ENCODE assay signal across 25 cellular contexts in the genomic region with DNA sequence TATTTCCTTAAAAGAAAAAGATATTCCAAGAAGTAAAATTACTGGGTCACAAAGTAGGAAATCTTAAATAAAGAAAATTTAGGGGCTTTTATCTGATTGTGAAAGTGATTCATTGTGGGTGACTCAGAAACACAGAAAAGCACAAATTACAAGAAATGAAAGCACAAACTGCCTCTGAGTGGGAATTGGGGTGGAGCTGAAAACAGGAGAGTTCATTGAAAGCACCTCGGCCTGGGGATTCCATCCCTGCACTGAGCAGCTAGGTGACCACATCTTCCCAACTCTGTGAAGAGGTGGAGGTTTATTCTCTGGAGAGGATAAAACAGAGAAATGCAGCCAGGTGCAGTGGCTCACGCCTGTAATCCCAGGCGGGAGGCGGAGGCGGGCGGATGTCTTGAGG. TPM values are rescaled to one million over a fixed set of nuclear protein-coding genes. Genes with fewer than 3 reads are reported as not detected.
DNase-seq lines count a peak whose midpoint lies in the region; ATAC-seq and TF ChIP-seq lines count a peak whose summit lies in the region.
"Had no signal": no experiment of that assay in that cellular context is flagged by ENCODE, and none has a peak within 500 bp of the region (broad histone marks: within the 10 kb centered on the region; RNA-seq: fewer than 3 reads in every experiment).

No MANE protein-coding gene starts in this region.

- H3K4me3 Mint-ChIP-seq in activated CD4-positive, alpha-beta memory T cell treated with anti-CD3 and anti-CD28 coated beads for 36 hours: no peak overlapping the region
- no peak overlapping the region for H3K4me3 Mint-ChIP-seq in activated CD4-positive, alpha-beta memory T cell treated with anti-CD3 and anti-CD28 coated beads, Interleukin-2, amount 10 ng/mL, durations not matched to agents 7 days and 5 days
- H3K4me3 Mint-ChIP-seq: CD4-positive, alpha-beta T cell; naive thymus-derived CD8-positive, alpha-beta T cell had no signal

- peaks cover 21% of the 10 kb centered on the region for H3K4me1 Mint-ChIP-seq in activated CD4-positive, alpha-beta memory T cell treated with anti-CD3 and anti-CD28 coated beads for 36 hours (ENCODE audit: low read depth)
- H3K4me1 Mint-ChIP-seq in activated CD4-positive, alpha-beta memory T cell treated with anti-CD3 and anti-CD28 coated beads, Interleukin-2, amount 10 ng/mL, durations not matched to agents 7 days and 5 days: peaks cover 8% of the 10 kb centered on the region
- H3K4me1 Mint-ChIP-seq: naive thymus-derived CD8-positive, alpha-beta T cell had no signal

- H3K36me3 Mint-ChIP-seq in activated CD4-positive, alpha-beta memory T cell treated with anti-CD3 and anti-CD28 coated beads for 36 hours: peaks cover 15% of the 10 kb centered on the region
- no peaks in the 10 kb centered on the region for H3K36me3 Mint-ChIP-seq in activated CD4-positive, alpha-beta memory T cell treated with anti-CD3 and anti-CD28 coated beads, Interleukin-2, amount 10 ng/mL, durations not matched to agents 7 days and 5 days (ENCODE audit: low read depth)

- peaks cover 16 to 26% of the 10 kb centered on the region in 2 donors for H3K4me1 ChIP-seq in adrenal gland (replicated peaks in 1 of 2)
- H3K4me1 ChIP-seq: Peyer's patch had no signal

- no peak for TF ChIP-seq POLR2A in adrenal gland (IDR thresholded peaks at IDR 0.05)

- TF ChIP-seq CTCF in adrenal gland (IDR thresholded peaks at IDR 0.05) (no peak), GM20000 (IDR thresholded peaks at IDR 0.05; ENCODE audit: extremely low read depth, missing control alignments) (no peak)

- peak overlapping the region; percentile 53 for H3K27ac Mint-ChIP-seq in activated CD4-positive, alpha-beta memory T cell treated with anti-CD3 and anti-CD28 coated beads for 36 hours
- no peak overlapping the region for H3K27ac Mint-ChIP-seq in activated CD4-positive, alpha-beta memory T cell treated with anti-CD3 and anti-CD28 coated beads, Interleukin-2, amount 10 ng/mL, durations not matched to agents 7 days and 5 days
- H3K27ac Mint-ChIP-seq: CD4-positive, alpha-beta T cell; naive thymus-derived CD8-positive, alpha-beta T cell had no signal

- H3K9me3 ChIP-seq in adrenal gland (replicated peaks in 1 of 3): no peaks in the 10 kb centered on the region
- H3K9me3 ChIP-seq: Peyer's patch had no signal

- H3K27me3 ChIP-seq in adrenal gland: no peaks in the 10 kb centered on the region
- H3K27me3 ChIP-seq: heart left ventricle, Peyer's patch had no signal

- no peak for ATAC-seq in GM21381 (IDR thresholded peaks at IDR 0.05; ENCODE audit: unreplicated experiment)
- ATAC-seq: esophagus mucosa; heart left ventricle; naive thymus-derived CD8-positive, alpha-beta T cell had no signal

- peak overlapping the region in 3 of 5 donors; percentile 33 to 80 (median 49) for H3K27ac ChIP-seq in adrenal gland
- H3K27ac ChIP-seq: Peyer's patch, skin epidermis had no signal

- POLR2A ChIA-PET in activated CD4-positive, alpha-beta memory T cell treated with anti-CD3 and anti-CD28 coated beads for 36 hours (lab: Charles Lee): no interaction called here
- POLR2A ChIA-PET in activated CD4-positive, alpha-beta memory T cell treated with anti-CD3 and anti-CD28 coated beads, Interleukin-2, amount 10 ng/mL, durations not matched to agents 7 days and 5 days (lab: Charles Lee): no interaction called here

- CTCF ChIA-PET in activated CD4-positive, alpha-beta memory T cell treated with anti-CD3 and anti-CD28 coated beads for 36 hours (lab: Charles Lee): interaction anchor here (0.6 to 3.2 kb wide), 2 partner anchors 53 to 66 kb away, joined by 3 to 14 read pairs; no protein-coding TSS in a partner anchor
- CTCF ChIA-PET in activated CD4-positive, alpha-beta memory T cell treated with anti-CD3 and anti-CD28 coated beads, Interleukin-2, amount 10 ng/mL, durations not matched to agents 7 days and 5 days (lab: Charles Lee): interaction anchor here (1.7 kb wide), 1 partner anchor 52 kb away, joined by 4 read pairs; no protein-coding TSS in a partner anchor

- DNase-seq in activated CD4-positive, alpha-beta memory T cell treated with anti-CD3 and anti-CD28 coated beads for 36 hours: peak; percentile 55
- DNase-seq in activated CD4-positive, alpha-beta memory T cell treated with anti-CD3 and anti-CD28 coated beads, Interleukin-2, amount 10 ng/mL, durations not matched to agents 7 days and 5 days: no peak
- peak; percentile 28 for DNase-seq in EH (ENCODE audit: low read depth)
- DNase-seq in adrenal gland: peak in 2 of 7 donors; percentile 64 to 66
- peak; percentile 58 for DNase-seq in iris pigment epithelial cell (ENCODE audit: low read depth)
- DNase-seq in G401 (ENCODE audit: low spot score): no peak
- DNase-seq in GM20000 (ENCODE audit: low spot score): no peak
- DNase-seq: ACHN; activated CD8-positive, alpha-beta memory T cell treated with anti-CD3 and anti-CD28 coated beads for 24 hours; activated effector memory CD4-positive, alpha-beta T cell treated with anti-CD3 and anti-CD28 coated beads, Interleukin-2, amount 50 U/mL, for 16 hours; CD4-positive, alpha-beta T cell; DMS79 treated with DMSO at 0.1 percent for 48 hours; Kasumi-1; naive thymus-derived CD8-positive, alpha-beta T cell; NCI-H1417 treated with DMSO at 0.1 percent for 48 hours; NCI-H82; Peyer's patch; stimulated activated naive CD4-positive, alpha-beta T cell had no signal

- intact Hi-C loops in activated CD4-positive, alpha-beta memory T cell treated with anti-CD3 and anti-CD28 coated beads for 36 hours (cut with micrococcal nuclease): loop anchor here (1.0 kb wide), 1 partner anchor 14 kb away; no protein-coding TSS in a partner anchor
- intact Hi-C loops in adrenal gland (cut with DNase I): no loop called here

- H3K36me3 ChIP-seq in adrenal gland (replicated peaks in 1 of 2): no peaks in the 10 kb centered on the region
- H3K36me3 ChIP-seq: Peyer's patch had no signal

- no peak overlapping the region for H3K4me3 ChIP-seq in adrenal gland
- H3K4me3 ChIP-seq: heart left ventricle, Peyer's patch, skin epidermis had no signal

- H3K9me3 Mint-ChIP-seq in activated CD4-positive, alpha-beta memory T cell treated with anti-CD3 and anti-CD28 coated beads for 36 hours: no peaks in the 10 kb centered on the region
- no peaks in the 10 kb centered on the region for H3K9me3 Mint-ChIP-seq in activated CD4-positive, alpha-beta memory T cell treated with anti-CD3 and anti-CD28 coated beads, Interleukin-2, amount 10 ng/mL, durations not matched to agents 7 days and 5 days

- H3K27me3 Mint-ChIP-seq in activated CD4-positive, alpha-beta memory T cell treated with anti-CD3 and anti-CD28 coated beads for 36 hours: peaks cover 5% of the 10 kb centered on the region
- peaks cover 34% of the 10 kb centered on the region for H3K27me3 Mint-ChIP-seq in activated CD4-positive, alpha-beta memory T cell treated with anti-CD3 and anti-CD28 coated beads, Interleukin-2, amount 10 ng/mL, durations not matched to agents 7 days and 5 days
- H3K27me3 Mint-ChIP-seq: CD4-positive, alpha-beta T cell; naive thymus-derived CD8-positive, alpha-beta T cell had no signal

- WGBS in adrenal gland, 4 donors: 69 to 86% (median 79%) methylated on average over 6 of the region's 6 CpGs

- in situ Hi-C loops in G401 (cut with HindIII; ENCODE audit: low sequenced_read_pairs): no loop called here

RNA-seq across cellular contexts. Expression of a gene that starts 7.4 kb away (rescaled TPM):
- total RNA-seq in activated CD4-positive, alpha-beta memory T cell treated with anti-CD3 and anti-CD28 coated beads for 36 hours: not detected
- total RNA-seq in activated CD4-positive, alpha-beta memory T cell treated with anti-CD3 and anti-CD28 coated beads, Interleukin-2, amount 10 ng/mL, durations not matched to agents 7 days and 5 days: not detected
- 10 to 100 TPM; 10.8 to 68.4 (median 23.9) TPM for total RNA-seq in adrenal gland
- polyA plus RNA-seq in adrenal gland: 10 to 100 TPM in 1 of 3 donors, 1 to 10 TPM in 2; 4.8 to 10.8 (median 9.7) TPM
- total RNA-seq in G401 (2014; rRNA removed; shearing (Covaris generic)): not detected in 2 replicates
- total RNA-seq: bronchial epithelial cell; CD4-positive, alpha-beta T cell; naive thymus-derived CD8-positive, alpha-beta T cell had no signal
- polyA plus RNA-seq: naive thymus-derived CD8-positive, alpha-beta T cell had no signal

RNA-seq across cellular contexts. Expression of a gene that starts 19.2 kb away (rescaled TPM):
- total RNA-seq in activated CD4-positive, alpha-beta memory T cell treated with anti-CD3 and anti-CD28 coated beads for 36 hours: not detected
- not detected for total RNA-seq in activated CD4-positive, alpha-beta memory T cell treated with anti-CD3 and anti-CD28 coated beads, Interleukin-2, amount 10 ng/mL, durations not matched to agents 7 days and 5 days
- total RNA-seq in adrenal gland: under 1 TPM in 4 of 8 donors, not detected in 4; 0.11 to 0.15 (median 0.14) TPM
- under 1 TPM in 2 of 3 donors, not detected in 1; 0.17 to 0.32 TPM for polyA plus RNA-seq in adrenal gland
- total RNA-seq in G401 (2014; rRNA removed; shearing (Covaris generic)): not detected in 2 replicates
- total RNA-seq: CD4-positive, alpha-beta T cell; heart left ventricle; lung microvascular endothelial cell; naive thymus-derived CD8-positive, alpha-beta T cell; posterior vena cava had no signal
- polyA plus RNA-seq: heart left ventricle; naive thymus-derived CD8-positive, alpha-beta T cell had no signal

RNA-seq across cellular contexts. Expression of a gene that starts 40.7 kb away (rescaled TPM):
- not detected for total RNA-seq in activated CD4-positive, alpha-beta memory T cell treated with anti-CD3 and anti-CD28 coated beads for 36 hours
- total RNA-seq in activated CD4-positive, alpha-beta memory T cell treated with anti-CD3 and anti-CD28 coated beads, Interleukin-2, amount 10 ng/mL, durations not matched to agents 7 days and 5 days: not detected
- total RNA-seq in adrenal gland: not detected
- not detected for polyA plus RNA-seq in adrenal gland
- not detected in 2 replicates for total RNA-seq in G401 (2014; rRNA removed; shearing (Covaris generic))
- total RNA-seq: CD4-positive, alpha-beta T cell; heart left ventricle; lung microvascular endothelial cell; naive thymus-derived CD8-positive, alpha-beta T cell; Peyer's patch; posterior vena cava had no signal
- polyA plus RNA-seq: heart left ventricle; naive thymus-derived CD8-positive, alpha-beta T cell had no signal

RNA-seq across cellular contexts. Expression of a gene that starts 45.4 kb away (rescaled TPM):
- not detected for total RNA-seq in activated CD4-positive, alpha-beta memory T cell treated with anti-CD3 and anti-CD28 coated beads for 36 hours
- total RNA-seq in activated CD4-positive, alpha-beta memory T cell treated with anti-CD3 and anti-CD28 coated beads, Interleukin-2, amount 10 ng/mL, durations not matched to agents 7 days and 5 days: not detected
- total RNA-seq in adrenal gland: not detected
- not detected for polyA plus RNA-seq in adrenal gland
- 0.24 TPM in 1 of 2 replicates, not detected in the other for total RNA-seq in G401 (2014; rRNA removed; shearing (Covaris generic))
- total RNA-seq: CD4-positive, alpha-beta T cell; heart left ventricle; lung microvascular endothelial cell; naive thymus-derived CD8-positive, alpha-beta T cell; Peyer's patch; posterior vena cava had no signal
- polyA plus RNA-seq: heart left ventricle; naive thymus-derived CD8-positive, alpha-beta T cell had no signal

RNA-seq across cellular contexts. Expression of a gene that starts 59.3 kb away (rescaled TPM):
- total RNA-seq in activated CD4-positive, alpha-beta memory T cell treated with anti-CD3 and anti-CD28 coated beads for 36 hours: 10 to 100 TPM; 46.5 to 46.7 TPM
- 10 to 100 TPM; 45.9 to 48.5 TPM for total RNA-seq in activated CD4-positive, alpha-beta memory T cell treated with anti-CD3 and anti-CD28 coated beads, Interleukin-2, amount 10 ng/mL, durations not matched to agents 7 days and 5 days
- total RNA-seq in adrenal gland: 100 to 1,000 TPM in 1 of 8 donors, 10 to 100 TPM in 7; 39.6 to 109 (median 52.9) TPM
- polyA plus RNA-seq in adrenal gland: 100 to 1,000 TPM in 1 of 3 donors, 10 to 100 TPM in 2; 16.2 to 129 (median 19.3) TPM
- 64.5 and 72.1 TPM in 2 replicates for total RNA-seq in G401 (2014; rRNA removed; shearing (Covaris generic))

Comparison
In these comparisons a context has a peak if more than half of its experiments do, and no peak if none do; other contexts are left out.
1. DNase-seq: peak in activated CD4-positive, alpha-beta memory T cell treated with anti-CD3 and anti-CD28 coated beads for 36 hours (single experiment), EH (single experiment) and iris pigment epithelial cell (single experiment); none in activated CD4-positive, alpha-beta memory T cell treated with anti-CD3 and anti-CD28 coated beads, Interleukin-2, amount 10 ng/mL, durations not matched to agents 7 days and 5 days (single experiment), G401 (single experiment) and GM20000 (single experiment).
2. RNA of a gene that starts 7.4 kb away (total RNA-seq): 10.8 to 68.4 TPM in adrenal gland; not detected in activated CD4-positive, alpha-beta memory T cell treated with anti-CD3 and anti-CD28 coated beads, Interleukin-2, amount 10 ng/mL, durations not matched to agents 7 days and 5 days, not detected in activated CD4-positive, alpha-beta memory T cell treated with anti-CD3 and anti-CD28 coated beads for 36 hours and not detected in G401; every median in the first group is over 10 times any median in the second.